ENCODE assay signal across 15 cellular contexts in the genomic region with DNA sequence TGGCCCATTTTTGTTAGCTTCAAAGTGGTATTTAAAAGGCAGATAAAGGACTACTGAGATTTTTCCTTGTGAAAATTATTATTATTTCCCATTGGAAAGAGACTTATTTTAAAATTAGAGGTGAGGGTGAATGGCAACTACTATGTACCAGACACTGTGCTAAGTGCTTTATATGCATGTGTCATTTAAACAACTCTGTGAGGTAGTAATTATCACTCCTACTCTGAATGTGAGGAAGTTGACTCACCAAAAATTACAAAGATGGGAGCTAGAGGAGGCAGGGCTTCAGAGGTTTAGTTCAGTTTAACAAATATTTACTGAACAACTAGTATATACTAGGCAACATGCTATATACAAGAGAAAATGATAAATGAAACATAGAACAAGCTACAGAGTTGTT.
"Had no signal": no experiment of that assay in that cellular context is flagged by ENCODE, and none has a peak within 500 bp of the region (broad histone marks: within the 10 kb centered on the region; RNA-seq: fewer than 3 reads in every experiment).

No MANE protein-coding gene starts in this region.

- DNase-seq: activated CD4-positive, alpha-beta T cell treated with anti-CD3 and anti-CD28 coated beads, Interleukin-2, amount 50 U/mL, for 4 hours; activated CD4-positive, CD25-positive, alpha-beta regulatory T cell treated with anti-CD3 and anti-CD28 coated beads, Interleukin-2, amount 50 U/mL, for 72 hours; activated gamma-delta T cell; activated T-cell treated with anti-CD3 and anti-CD28 coated beads, Interleukin-2, amount 50 U/mL, for 24 hours; dorsolateral prefrontal cortex; glutamatergic neuron; hypothalamus; kidney; left ventricle myocardium inferior; mesendoderm; natural killer cell; stimulated activated CD4-positive, alpha-beta T cell treated with anti-CD3 and anti-CD28 coated beads, Interleukin-2, amount 100 ng/mL, for 48 hours; stimulated activated naive B cell treated with anti-CD40 and anti-IgM and Interleukin-4, amounts not matched to agents 10 μg/mL and 1 μg/mL and 100 μg/mL, for 72 hours; substantia nigra had no signal

- H3K36me3 Mint-ChIP-seq: natural killer cell had no signal

- ATAC-seq: natural killer cell had no signal

- H3K4me3 Mint-ChIP-seq: activated T-cell treated with anti-CD3 and anti-CD28 coated beads, Interleukin-2, amount 50 U/mL, for 24 hours; natural killer cell; stimulated activated naive B cell treated with anti-CD40 and anti-IgM and Interleukin-4, amounts not matched to agents 10 μg/mL and 1 μg/mL and 100 μg/mL, for 72 hours; T-helper 2 cell treated with Interferon-gamma antibody and Interleukin-4, amounts not matched to agents 5 μg/mL and 100 μg/mL, for 36 hours had no signal

- H3K27ac Mint-ChIP-seq: activated T-cell treated with anti-CD3 and anti-CD28 coated beads, Interleukin-2, amount 50 U/mL, for 24 hours; natural killer cell; stimulated activated naive B cell treated with anti-CD40 and anti-IgM and Interleukin-4, amounts not matched to agents 10 μg/mL and 1 μg/mL and 100 μg/mL, for 72 hours; T-helper 2 cell treated with Interferon-gamma antibody and Interleukin-4, amounts not matched to agents 5 μg/mL and 100 μg/mL, for 36 hours had no signal

- H3K9me3 Mint-ChIP-seq: activated T-cell treated with anti-CD3 and anti-CD28 coated beads, Interleukin-2, amount 50 U/mL, for 24 hours; natural killer cell; T-helper 2 cell treated with Interferon-gamma antibody and Interleukin-4, amounts not matched to agents 5 μg/mL and 100 μg/mL, for 36 hours had no signal

- H3K4me1 Mint-ChIP-seq: natural killer cell had no signal
